28 cellular contexts compared by ENCODE assay signal in genomic region chr2:60741588-60741987, GRCh38.
"Had no signal": no experiment of that assay in that cellular context is flagged by ENCODE, and none has a peak within 500 bp of the region (broad histone marks: within the 10 kb centered on the region; RNA-seq: fewer than 3 reads in every experiment).

No MANE protein-coding gene starts in this region.

- H3K27ac ChIP-seq: breast epithelium, coronary artery, epithelial cell of prostate, foreskin keratinocyte, left ventricle myocardium inferior, parathyroid adenoma, uterus, WERI-Rb-1 had no signal

- H3K4me1 ChIP-seq: breast epithelium, foreskin keratinocyte, left ventricle myocardium inferior, parathyroid adenoma, uterus had no signal

- H3K4me1 Mint-ChIP-seq: mesothelial cell of epicardium had no signal

- H3K36me3 Mint-ChIP-seq: activated naive CD8-positive, alpha-beta T cell treated with anti-CD3 and anti-CD28 coated beads for 36 hours; mesothelial cell of epicardium; natural killer cell treated with Interleukin-12 subunit alpha and Interleukin-12 subunit beta and Interleukin-15 and Interleukin-18, amount 100 ng/mL, for 72 hours; stimulated activated effector memory CD8-positive, alpha-beta T cell treated with anti-CD3 and anti-CD28 coated beads, Interleukin-12 subunit alpha, Interleukin-12 subunit beta, amount 100 ng/mL, for 72 hours had no signal

- H3K9me3 Mint-ChIP-seq: activated naive CD8-positive, alpha-beta T cell treated with anti-CD3 and anti-CD28 coated beads for 36 hours; natural killer cell treated with Interleukin-12 subunit alpha and Interleukin-12 subunit beta and Interleukin-15 and Interleukin-18, amount 100 ng/mL, for 72 hours; stimulated activated effector memory CD8-positive, alpha-beta T cell treated with anti-CD3 and anti-CD28 coated beads, Interleukin-12 subunit alpha, Interleukin-12 subunit beta, amount 100 ng/mL, for 72 hours; T-helper 1 cell treated with Interleukin-12 subunit alpha and Interleukin-12 subunit beta and Interleukin-4 antibody, amounts not matched to agents 30 μg/mL and 1 μg/mL, for 36 hours had no signal

- H3K27ac Mint-ChIP-seq: activated CD8-positive, alpha-beta T cell treated with anti-CD3 and anti-CD28 coated beads, Interleukin-2, amount 10 ng/mL, durations not matched to agents 7 days and 5 days; activated naive CD8-positive, alpha-beta T cell treated with anti-CD3 and anti-CD28 coated beads for 36 hours; mesothelial cell of epicardium; natural killer cell treated with Interleukin-12 subunit alpha and Interleukin-12 subunit beta and Interleukin-15 and Interleukin-18, amount 100 ng/mL, for 72 hours; stimulated activated effector memory CD8-positive, alpha-beta T cell treated with anti-CD3 and anti-CD28 coated beads, Interleukin-12 subunit alpha, Interleukin-12 subunit beta, amount 100 ng/mL, for 72 hours; T-helper 1 cell treated with Interleukin-12 subunit alpha and Interleukin-12 subunit beta and Interleukin-4 antibody, amounts not matched to agents 30 μg/mL and 1 μg/mL, for 36 hours had no signal

- H3K4me3 Mint-ChIP-seq: activated CD8-positive, alpha-beta T cell treated with anti-CD3 and anti-CD28 coated beads, Interleukin-2, amount 10 ng/mL, durations not matched to agents 7 days and 5 days; activated naive CD8-positive, alpha-beta T cell treated with anti-CD3 and anti-CD28 coated beads for 36 hours; mesothelial cell of epicardium; natural killer cell treated with Interleukin-12 subunit alpha and Interleukin-12 subunit beta and Interleukin-15 and Interleukin-18, amount 100 ng/mL, for 72 hours; stimulated activated effector memory CD8-positive, alpha-beta T cell treated with anti-CD3 and anti-CD28 coated beads, Interleukin-12 subunit alpha, Interleukin-12 subunit beta, amount 100 ng/mL, for 72 hours; T-helper 1 cell treated with Interleukin-12 subunit alpha and Interleukin-12 subunit beta and Interleukin-4 antibody, amounts not matched to agents 30 μg/mL and 1 μg/mL, for 36 hours had no signal

- ATAC-seq: activated CD8-positive, alpha-beta T cell treated with anti-CD3 and anti-CD28 coated beads, Interleukin-2, amount 10 ng/mL, durations not matched to agents 7 days and 5 days; foreskin keratinocyte; natural killer cell treated with Interleukin-12 subunit alpha and Interleukin-12 subunit beta and Interleukin-15 and Interleukin-18, amount 100 ng/mL, for 72 hours; sciatic nerve; stimulated activated effector memory CD8-positive, alpha-beta T cell treated with anti-CD3 and anti-CD28 coated beads, Interleukin-12 subunit alpha, Interleukin-12 subunit beta, amount 100 ng/mL, for 72 hours had no signal

- DNase-seq: activated CD4-positive, alpha-beta T cell treated with anti-CD3 and anti-CD28 coated beads, Interleukin-2, amount 50 U/mL, for 1 hour; activated CD4-positive, CD25-positive, alpha-beta regulatory T cell treated with anti-CD3 and anti-CD28 coated beads, Interleukin-2, amount 50 U/mL, for 72 hours; activated CD8-positive, alpha-beta T cell treated with anti-CD3 and anti-CD28 coated beads, Interleukin-2, amount 10 ng/mL, durations not matched to agents 7 days and 5 days; activated naive CD4-positive, alpha-beta T cell treated with Interleukin-2 at 50 U/mL for 16 hours; activated naive CD8-positive, alpha-beta T cell treated with anti-CD3 and anti-CD28 coated beads for 36 hours; activated T-cell treated with anti-CD3 and anti-CD28 coated beads, Interleukin-2, amount 50 U/mL, for 48 hours; amniotic stem cell; cerebellar nuclear complex; foreskin keratinocyte; kidney glomerular epithelial cell; left ventricle myocardium inferior; mammary epithelial cell; nucleus accumbens; small intestine; stimulated activated CD4-positive, alpha-beta T cell treated with anti-CD3 and anti-CD28 coated beads, Interleukin-2, amount 100 ng/mL, for 24 hours; T1000; trophoblast cell; uterus; WERI-Rb-1 had no signal

- H3K9me3 ChIP-seq: breast epithelium, left ventricle myocardium inferior, uterus had no signal

- H3K9ac ChIP-seq: parathyroid adenoma had no signal

- H3K36me3 ChIP-seq: breast epithelium, left ventricle myocardium inferior, uterus, WERI-Rb-1 had no signal

- H3K27me3 ChIP-seq: breast epithelium had no signal

- H3K4me3 ChIP-seq: breast epithelium, coronary artery, left ventricle myocardium inferior, uterus had no signal
